13 cellular contexts compared by ENCODE assay signal in the genomic region with DNA sequence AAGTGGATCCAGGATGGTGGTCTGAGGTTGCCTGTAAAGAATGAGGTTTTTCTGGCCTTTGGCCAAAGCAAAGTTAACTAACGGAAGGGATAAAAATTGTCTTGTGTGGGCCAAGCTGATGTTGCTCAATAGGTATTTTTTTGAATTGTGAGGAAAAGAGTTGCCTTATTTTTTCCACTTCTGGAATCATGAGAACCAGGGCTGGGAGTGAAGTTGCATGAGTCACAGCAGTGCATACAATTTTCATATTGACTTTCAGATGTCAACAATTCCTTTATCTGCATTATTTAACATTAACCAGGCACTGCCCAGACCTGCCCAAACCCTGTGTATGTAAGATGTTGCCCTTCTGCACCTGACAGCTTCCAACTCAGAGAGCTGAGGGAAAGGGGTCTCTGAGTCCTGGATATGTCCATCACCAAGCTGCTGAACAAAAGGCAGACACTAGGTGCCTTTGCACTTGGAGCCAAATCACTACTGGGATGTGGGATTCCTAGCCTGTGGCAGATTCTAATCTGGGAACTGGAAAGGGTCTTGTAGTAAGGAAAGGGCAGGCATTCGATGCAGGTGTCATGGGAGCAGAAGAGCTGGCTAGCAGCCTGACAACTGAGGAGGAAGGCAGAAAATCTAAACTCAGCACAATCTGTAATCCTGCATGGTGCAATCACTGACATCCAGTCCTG. TPM values are rescaled to one million over a fixed set of nuclear protein-coding genes. Genes with fewer than 3 reads are reported as not detected.
DNase-seq lines count a peak whose midpoint lies in the region; ATAC-seq and TF ChIP-seq lines count a peak whose summit lies in the region.
"Had no signal": no experiment of that assay in that cellular context is flagged by ENCODE, and none has a peak within 500 bp of the region (broad histone marks: within the 10 kb centered on the region; RNA-seq: fewer than 3 reads in every experiment).

No MANE protein-coding gene starts in this region.

- H4K8ac ChIP-seq in mesendoderm (ENCODE audit: low read depth, low read length) = no peak overlapping the region

- H3K79me1 ChIP-seq in mesendoderm (ENCODE audit: low read length) = no peaks in the 10 kb centered on the region

- no peaks in the 10 kb centered on the region for H3K9me3 ChIP-seq in left ventricle myocardium inferior (replicated peaks)
- no peaks in the 10 kb centered on the region for H3K9me3 ChIP-seq in sigmoid colon
- H3K9me3 ChIP-seq: BLaER1 treated with 17β-estradiol and CSF1 and Interleukin-3, amounts not matched to agents 10 nM and 100 nM; thyroid gland had no signal

- H3K27me3 ChIP-seq in left ventricle myocardium inferior (ENCODE audit: low read depth) (peaks cover 73% of the 10 kb centered on the region), mesendoderm (ENCODE audit: insufficient read depth, low read length, poor library complexity) (no peaks in the 10 kb centered on the region), sigmoid colon (peaks cover 0 to 4% (median 0%) of the 10 kb centered on the region in 3 donors)
- H3K27me3 ChIP-seq: BLaER1 treated with 17β-estradiol and CSF1 and Interleukin-3, amounts not matched to agents 10 nM and 100 nM; cardiac muscle cell; thyroid gland had no signal

- H2BK5ac ChIP-seq in mesendoderm (ENCODE audit: low read length) = no peak overlapping the region

- no peak overlapping the region for H4K5ac ChIP-seq in mesendoderm (ENCODE audit: low read length)

- no peak overlapping the region for H2BK15ac ChIP-seq in mesendoderm (replicated peaks; ENCODE audit: low read depth)

- H3K27ac ChIP-seq in left ventricle myocardium inferior (replicated peaks) = no peak overlapping the region
- no peak overlapping the region for H3K27ac ChIP-seq in mesendoderm (ENCODE audit: low read depth, low read length)
- no peak overlapping the region for H3K27ac ChIP-seq in sigmoid colon
- H3K27ac ChIP-seq: BLaER1 treated with 17β-estradiol and CSF1 and Interleukin-3, amounts not matched to agents 10 nM and 100 nM; cardiac muscle cell; thyroid gland had no signal

- TF ChIP-seq POLR2A in sigmoid colon (IDR thresholded peaks at IDR 0.05) = no peak

- H3K4me2 ChIP-seq in mesendoderm (ENCODE audit: low read length) = no peak overlapping the region
- H3K4me2 ChIP-seq: BLaER1 treated with 17β-estradiol and CSF1 and Interleukin-3, amounts not matched to agents 10 nM and 100 nM had no signal

- DNase-seq in left ventricle myocardium superior (no peak), left ventricle myocardium inferior (no peak), astrocyte of the hippocampus (ENCODE audit: low read depth, low spot score) (peak; percentile 84), left colon (no peak), pons (ENCODE audit: low spot score) (no peak), mesendoderm (no peak), sigmoid colon (no peak)
- DNase-seq: activated CD4-positive, alpha-beta T cell treated with anti-CD3 and anti-CD28 coated beads for 48 hours; thyroid gland had no signal

- H3K9ac ChIP-seq in mesendoderm (ENCODE audit: low read length) = no peak overlapping the region
- H3K9ac ChIP-seq: BLaER1 treated with 17β-estradiol and CSF1 and Interleukin-3, amounts not matched to agents 10 nM and 100 nM had no signal

- ATAC-seq in left ventricle myocardium superior (peak; percentile 28), left colon (peak; percentile 76), HG02588 (IDR thresholded peaks at IDR 0.05; ENCODE audit: unreplicated experiment) (no peak)
- ATAC-seq: HCT116 had no signal

- TF ChIP-seq EP300 in sigmoid colon (IDR thresholded peaks at IDR 0.05) = no peak

- no peak overlapping the region for H3K56ac ChIP-seq in mesendoderm (ENCODE audit: low read length)

- no peak overlapping the region for H2BK120ac ChIP-seq in mesendoderm (ENCODE audit: low read depth, low read length)

- no peaks in the 10 kb centered on the region for H3K4me1 ChIP-seq in left ventricle myocardium inferior
- H3K4me1 ChIP-seq in mesendoderm (ENCODE audit: control insufficient read depth, low read depth, low read length) = no peaks in the 10 kb centered on the region
- H3K4me1 ChIP-seq in sigmoid colon = no peaks in the 10 kb centered on the region
- H3K4me1 ChIP-seq: BLaER1 treated with 17β-estradiol and CSF1 and Interleukin-3, amounts not matched to agents 10 nM and 100 nM; thyroid gland had no signal

- no peak overlapping the region for H3K4ac ChIP-seq in mesendoderm (ENCODE audit: low read depth, low read length)

- H3K79me2 ChIP-seq in mesendoderm (ENCODE audit: control insufficient read depth, insufficient read depth, low read length) = no peaks in the 10 kb centered on the region

- H3K4me3 ChIP-seq in left ventricle myocardium inferior (no peak overlapping the region), mesendoderm (ENCODE audit: low read length) (no peak overlapping the region), sigmoid colon (no peak overlapping the region)
- H3K4me3 ChIP-seq: BLaER1 treated with 17β-estradiol and CSF1 and Interleukin-3, amounts not matched to agents 10 nM and 100 nM; cardiac muscle cell; thyroid gland had no signal

- WGBS in mesendoderm (ENCODE audit: extremely low coverage, insufficient coverage, low lambda C conversion rate) = no CpG with 5 or more reads among the region's 2 CpGs
- WGBS in sigmoid colon, 2 donors = 5 to 37% methylated on average over 2 of the region's 2 CpGs

- TF ChIP-seq CTCF in left ventricle myocardium inferior (IDR thresholded peaks at IDR 0.05; ENCODE audit: borderline replicate concordance) = no peak
- TF ChIP-seq CTCF in sigmoid colon (IDR thresholded peaks at IDR 0.05) = no peak

- intact Hi-C loops in left ventricle myocardium superior (cut with micrococcal nuclease) (no loop called here), left ventricle myocardium inferior (cut with micrococcal nuclease) (no loop called here), left colon (cut with DNase I, micrococcal nuclease) (loop anchor here in 1 of 2 donors (10.0 kb wide), 1 partner anchor 224 kb away; no protein-coding TSS in a partner anchor), sigmoid colon (cut with DNase I) (no loop called here)

- no peak overlapping the region for H3K18ac ChIP-seq in mesendoderm (ENCODE audit: low read length)

- H3K23ac ChIP-seq in mesendoderm (ENCODE audit: low read length) = no peak overlapping the region

- H2AK5ac ChIP-seq in mesendoderm (ENCODE audit: low read length) = no peak overlapping the region

- H3K36me3 ChIP-seq in left ventricle myocardium inferior (no peaks in the 10 kb centered on the region), mesendoderm (ENCODE audit: control insufficient read depth, insufficient read depth, low read length) (no peaks in the 10 kb centered on the region), sigmoid colon (no peaks in the 10 kb centered on the region)
- H3K36me3 ChIP-seq: BLaER1 treated with 17β-estradiol and CSF1 and Interleukin-3, amounts not matched to agents 10 nM and 100 nM; cardiac muscle cell; thyroid gland had no signal

RNA-seq across cellular contexts. Expression of gene SLC35B4, which starts 52.3 kb away (rescaled TPM):
- total RNA-seq in left ventricle myocardium superior (4.3 TPM), left ventricle myocardium inferior (5.1 TPM), left colon (1 to 10 TPM; 6.5 to 8.8 TPM), sigmoid colon (1 to 10 TPM; 6.1 to 9.4 (median 7.6) TPM)
- 26.1 TPM for polyA plus RNA-seq in mesendoderm (2013, experiment 1 of 2)
- 29.0 TPM for polyA plus RNA-seq in mesendoderm (2013, experiment 2 of 2)
- polyA plus RNA-seq in sigmoid colon = 1 to 10 TPM; 2.4 to 3.8 (median 2.8) TPM
